1 cellular context compared by ENCODE assay signal in genomic region chr1:16126738-16127515, GRCh38.
TF ChIP-seq lines count a peak whose summit lies in the region.

No MANE protein-coding gene starts in this region.

TF ChIP-seq in WTC11, 78 proteins besides CTCF, POLR2A, EP300 and RAD21 (continued from another document):
- no peak for TF ChIP-seq ERG (CRISPR knock-in tag; IDR thresholded peaks at IDR 0.05)
- TF ChIP-seq ZNF219 (CRISPR knock-in tag; IDR thresholded peaks at IDR 0.05; ENCODE audit: borderline replicate concordance), result no peak
- no peak for TF ChIP-seq MXD4 (CRISPR knock-in tag; IDR thresholded peaks at IDR 0.05; ENCODE audit: borderline replicate concordance)
- no peak for TF ChIP-seq ZBTB21 (CRISPR knock-in tag; IDR thresholded peaks at IDR 0.05; ENCODE audit: borderline replicate concordance)
- no peak for TF ChIP-seq TEAD4 (CRISPR knock-in tag; IDR thresholded peaks at IDR 0.05)
- TF ChIP-seq AR (CRISPR knock-in tag; IDR thresholded peaks at IDR 0.05), result no peak
- no peak for TF ChIP-seq GABPB1 (CRISPR knock-in tag; IDR thresholded peaks at IDR 0.05)
- TF ChIP-seq ETV6 (CRISPR knock-in tag; IDR thresholded peaks at IDR 0.05), result no peak
- TF ChIP-seq RELA (CRISPR knock-in tag; IDR thresholded peaks at IDR 0.05; ENCODE audit: borderline replicate concordance), result no peak
